ENCODE assay signal across 8 cellular contexts in genomic region chr19:13974073-13974472, GRCh38. TPM values are rescaled to one million over a fixed set of nuclear protein-coding genes. Genes with fewer than 3 reads are reported as not detected.
DNase-seq lines count a peak whose midpoint lies in the region; ATAC-seq, FAIRE-seq and TF ChIP-seq lines count a peak whose summit lies in the region.

No MANE protein-coding gene starts in this region.

- no peak overlapping the region for H3K9ac ChIP-seq in astrocyte (ENCODE audit: low read length)
- H3K9ac ChIP-seq in neural cell (ENCODE audit: low read length), result no peak overlapping the region

- in situ Hi-C loops in GM13976 (cut with MboI; ENCODE audit: low sequenced_read_pairs, unreplicated experiment), result no loop called here

- H3K27me3 ChIP-seq in astrocyte (ENCODE audit: insufficient read depth, low read length) (no peaks in the 10 kb centered on the region), neural cell (ENCODE audit: insufficient read depth, low read depth, low read length) (no peaks in the 10 kb centered on the region)

- peaks cover 7% of the 10 kb centered on the region for H3K4me1 Mint-ChIP-seq in astrocyte (ENCODE audit: low read depth, unreplicated experiment)

- DNase-seq in Daoy (ENCODE audit: low read depth), result peak; percentile 47
- DNase-seq in NCI-H510A (lab: John Stamatoyannopoulos, UW), result peak; percentile 80
- no peak for DNase-seq in astrocyte (ENCODE audit: low read depth)
- no peak for DNase-seq in GM13976 (ENCODE audit: low spot score)
- no peak for DNase-seq in AG08396 (ENCODE audit: low spot score)

- H3K27me3 Mint-ChIP-seq in astrocyte (ENCODE audit: low read depth, unreplicated experiment), result no peaks in the 10 kb centered on the region

- H3K79me2 ChIP-seq in astrocyte (ENCODE audit: insufficient read depth, low read length) (no peaks in the 10 kb centered on the region), neural cell (replicated peaks; ENCODE audit: insufficient read depth, low read length) (no peaks in the 10 kb centered on the region)

- H3K36me3 Mint-ChIP-seq in astrocyte (ENCODE audit: low read depth, unreplicated experiment), result peaks cover 24% of the 10 kb centered on the region

- no peak for TF ChIP-seq EP300 in neural cell (conservative IDR thresholded peaks at IDR 0.05; ENCODE audit: poor library complexity, severe bottlenecking)

- ATAC-seq in HG03521 (IDR thresholded peaks at IDR 0.05; ENCODE audit: unreplicated experiment), result no peak
- no peak for ATAC-seq in GM19463 (IDR thresholded peaks at IDR 0.05; ENCODE audit: unreplicated experiment)

- no peak overlapping the region for H3K27ac ChIP-seq in astrocyte (ENCODE audit: low read depth, low read length)
- H3K27ac ChIP-seq in neural cell (ENCODE audit: low read length), result peak overlapping the region; percentile 28

- H4K20me1 ChIP-seq in astrocyte (ENCODE audit: insufficient read depth, low read length) (no peaks in the 10 kb centered on the region), neural cell (ENCODE audit: insufficient read depth) (no peaks in the 10 kb centered on the region)

- peak overlapping the region; percentile 47 for H3K27ac Mint-ChIP-seq in astrocyte (ENCODE audit: unreplicated experiment)

- no peak overlapping the region for H2AFZ ChIP-seq in astrocyte (ENCODE audit: low read depth, low read length)
- H2AFZ ChIP-seq in neural cell (ENCODE audit: low read depth, low read length), result no peak overlapping the region

- no peaks in the 10 kb centered on the region for H3K9me2 ChIP-seq in neural cell (ENCODE audit: insufficient read depth, low read length)

- no peak overlapping the region for H3K4me2 ChIP-seq in astrocyte (ENCODE audit: low read length)
- H3K4me2 ChIP-seq in neural cell (ENCODE audit: low read length), result no peak overlapping the region

- TF ChIP-seq CTCF in astrocyte (IDR thresholded peaks at IDR 0.05; ENCODE audit: insufficient read depth, low read depth, low read length) (no peak), neural cell (IDR thresholded peaks at IDR 0.05; ENCODE audit: poor library complexity, severe bottlenecking) (no peak), GM13976 (IDR thresholded peaks at IDR 0.05; ENCODE audit: borderline replicate concordance, control extremely low read depth, extremely low read depth, insufficient read depth, missing control alignments) (no peak)

- H3K4me3 ChIP-seq in astrocyte (ENCODE audit: insufficient read depth, low read depth, low read length) (no peak overlapping the region), neural cell (ENCODE audit: low read length) (no peak overlapping the region)

- no peaks in the 10 kb centered on the region for H3K9me3 Mint-ChIP-seq in astrocyte (ENCODE audit: unreplicated experiment)

- no peak for FAIRE-seq in astrocyte (lab: Jason Lieb, UNC)

- no peaks in the 10 kb centered on the region for H3F3A ChIP-seq in neural cell (ENCODE audit: insufficient read depth, low read length, poor library complexity, severe bottlenecking)

- H3K36me3 ChIP-seq in astrocyte (ENCODE audit: insufficient read depth, low read length) (no peaks in the 10 kb centered on the region), neural cell (ENCODE audit: insufficient read depth, low read length) (no peaks in the 10 kb centered on the region)

- no peaks in the 10 kb centered on the region for H3K9me3 ChIP-seq in astrocyte (ENCODE audit: insufficient read depth, low read depth, low read length)
- H3K9me3 ChIP-seq in neural cell (ENCODE audit: low read length), result no peaks in the 10 kb centered on the region

- TF ChIP-seq RAD21 in neural cell (conservative IDR thresholded peaks at IDR 0.05), result no peak

- H3K4me3 Mint-ChIP-seq in astrocyte (ENCODE audit: unreplicated experiment), result no peak overlapping the region

- H3K4me1 ChIP-seq in astrocyte (ENCODE audit: insufficient read depth, low read length), result no peaks in the 10 kb centered on the region

TF ChIP-seq in neural cell, 6 proteins besides CTCF, POLR2A, EP300 and RAD21:
- TF ChIP-seq POLR2AphosphoS5 (IDR thresholded peaks at IDR 0.05), result no peak
- no peak for TF ChIP-seq REST (IDR thresholded peaks at IDR 0.05; ENCODE audit: borderline replicate concordance)
- TF ChIP-seq MXI1 (conservative IDR thresholded peaks at IDR 0.05; ENCODE audit: poor library complexity, severe bottlenecking), result no peak
- TF ChIP-seq EZH2 (IDR thresholded peaks at IDR 0.05; ENCODE audit: borderline replicate concordance, insufficient read depth, low read length, poor library complexity, severe bottlenecking), result no peak
TF ChIP-seq in neural cell: peak in this region for 0.

RNA-seq across cellular contexts. Expression of gene DCAF15, which starts 21.8 kb away (rescaled TPM):
- total RNA-seq in Daoy (2014; rRNA removed; shearing (Covaris generic)), result 29.4 and 40.5 TPM in 2 replicates
- 29.6 and 32.2 TPM in 2 replicates for total RNA-seq in astrocyte
- 39.4 and 57.6 TPM in 2 replicates for polyA plus RNA-seq in neural cell
- polyA minus RNA-seq in neural cell, result 27.4 and 27.8 TPM in 2 replicates

RNA-seq across cellular contexts. Expression of gene RFX1, which starts 32.0 kb away (rescaled TPM):
- 1.3 and 1.4 TPM in 2 replicates for total RNA-seq in Daoy (2014; rRNA removed; shearing (Covaris generic))
- 11.8 and 13.0 TPM in 2 replicates for total RNA-seq in astrocyte
- polyA plus RNA-seq in neural cell, result 2.2 and 3.0 TPM in 2 replicates
- 5.0 and 5.4 TPM in 2 replicates for polyA minus RNA-seq in neural cell

RNA-seq across cellular contexts. Expression of gene PODNL1, which starts 35.9 kb away (rescaled TPM):
- total RNA-seq in Daoy (2014; rRNA removed; shearing (Covaris generic)), result not detected in 2 replicates
- 3.3 and 3.7 TPM in 2 replicates for total RNA-seq in astrocyte
- not detected in 2 replicates for polyA plus RNA-seq in neural cell
- polyA minus RNA-seq in neural cell, result not detected in 2 replicates

RNA-seq across cellular contexts. Expression of gene RLN3, which starts 53.9 kb away (rescaled TPM):
- not detected in 2 replicates for total RNA-seq in Daoy (2014; rRNA removed; shearing (Covaris generic))
- total RNA-seq in astrocyte, result not detected in 2 replicates
- polyA plus RNA-seq in neural cell, result not detected in 2 replicates
- not detected in 2 replicates for polyA minus RNA-seq in neural cell

RNA-seq across cellular contexts. Expression of gene IL27RA, which starts 57.5 kb away (rescaled TPM):
- 10.7 and 11.1 TPM in 2 replicates for total RNA-seq in Daoy (2014; rRNA removed; shearing (Covaris generic))
- total RNA-seq in astrocyte, result 5.7 and 6.3 TPM in 2 replicates
- 1.0 and 1.6 TPM in 2 replicates for polyA plus RNA-seq in neural cell
- polyA minus RNA-seq in neural cell, result 0.97 and 1.3 TPM in 2 replicates

Comparison
In these comparisons a context has a peak if more than half of its experiments do, and no peak if none do; other contexts are left out.
1. DNase-seq: peak in Daoy (single experiment) and NCI-H510A (single experiment); none in astrocyte (single experiment), GM13976 (single experiment) and AG08396 (single experiment).